1 cellular context compared by ENCODE assay signal in the genomic region with DNA sequence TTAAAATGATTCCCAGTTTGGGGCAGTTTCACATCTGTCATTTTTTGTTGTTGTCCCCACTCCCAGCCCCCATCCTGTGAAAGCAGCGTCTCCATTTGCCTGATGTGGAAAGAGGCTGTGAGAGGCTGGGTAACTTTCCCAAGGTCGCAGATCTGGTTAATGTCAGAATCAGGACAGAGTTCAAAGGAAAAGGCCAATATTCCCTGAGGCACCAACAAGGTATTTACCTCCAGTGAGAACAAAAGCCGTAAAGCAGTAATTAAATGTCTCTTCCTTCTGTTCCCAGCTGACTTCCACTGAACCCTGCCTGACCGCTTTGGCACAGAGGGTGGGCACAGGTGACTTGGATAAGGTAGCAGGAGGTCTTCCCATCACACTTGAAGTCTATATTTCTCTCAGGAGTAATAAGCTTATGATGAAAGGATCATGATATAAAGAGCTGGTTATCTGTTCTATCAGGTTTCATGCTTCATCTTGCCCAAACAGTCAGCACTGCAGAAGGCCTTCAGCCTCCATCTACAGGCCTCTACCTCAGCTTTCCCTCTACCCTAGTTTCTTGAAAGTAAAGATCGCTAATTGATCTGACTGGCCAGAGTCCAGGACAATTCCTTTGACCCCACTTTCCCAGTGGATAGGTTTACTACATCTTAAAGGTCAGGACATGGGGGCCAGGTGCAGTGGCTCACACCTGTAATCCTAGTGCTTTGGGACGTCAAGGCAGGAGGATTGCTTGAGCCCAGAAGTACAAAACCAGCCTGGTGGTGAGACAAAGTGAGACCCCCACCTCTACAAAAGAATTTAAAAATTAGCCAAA.
TF ChIP-seq lines count a peak whose summit lies in the region.

No MANE protein-coding gene starts in this region.

TF ChIP-seq in HepG2, 621 proteins besides CTCF, POLR2A, EP300 and RAD21 (continued from another document):
- TF ChIP-seq, protein P1, sequence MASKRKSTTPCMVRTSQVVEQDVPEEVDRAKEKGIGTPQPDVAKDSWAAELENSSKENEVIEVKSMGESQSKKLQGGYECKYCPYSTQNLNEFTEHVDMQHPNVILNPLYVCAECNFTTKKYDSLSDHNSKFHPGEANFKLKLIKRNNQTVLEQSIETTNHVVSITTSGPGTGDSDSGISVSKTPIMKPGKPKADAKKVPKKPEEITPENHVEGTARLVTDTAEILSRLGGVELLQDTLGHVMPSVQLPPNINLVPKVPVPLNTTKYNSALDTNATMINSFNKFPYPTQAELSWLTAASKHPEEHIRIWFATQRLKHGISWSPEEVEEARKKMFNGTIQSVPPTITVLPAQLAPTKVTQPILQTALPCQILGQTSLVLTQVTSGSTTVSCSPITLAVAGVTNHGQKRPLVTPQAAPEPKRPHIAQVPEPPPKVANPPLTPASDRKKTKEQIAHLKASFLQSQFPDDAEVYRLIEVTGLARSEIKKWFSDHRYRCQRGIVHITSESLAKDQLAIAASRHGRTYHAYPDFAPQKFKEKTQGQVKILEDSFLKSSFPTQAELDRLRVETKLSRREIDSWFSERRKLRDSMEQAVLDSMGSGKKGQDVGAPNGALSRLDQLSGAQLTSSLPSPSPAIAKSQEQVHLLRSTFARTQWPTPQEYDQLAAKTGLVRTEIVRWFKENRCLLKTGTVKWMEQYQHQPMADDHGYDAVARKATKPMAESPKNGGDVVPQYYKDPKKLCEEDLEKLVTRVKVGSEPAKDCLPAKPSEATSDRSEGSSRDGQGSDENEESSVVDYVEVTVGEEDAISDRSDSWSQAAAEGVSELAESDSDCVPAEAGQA (IDR thresholded peaks at IDR 0.05; ENCODE audit: low read depth), result 0 out of 2 replicates have a peak, but pooled peaks have one; percentile 2
- TF ChIP-seq, protein P1 (CRISPR knock-in tag; IDR thresholded peaks at IDR 0.05; ENCODE audit: borderline replicate concordance), result no peak
- TF ChIP-seq KDM1A (CRISPR knock-in tag; IDR thresholded peaks at IDR 0.05), result no peak
- 0 out of 2 replicates have a peak, but pooled peaks have one; percentile 6 for TF ChIP-seq SP5 (CRISPR knock-in tag; IDR thresholded peaks at IDR 0.05; ENCODE audit: borderline replicate concordance, low read depth)
